In genomic region chr2:152175368-152176112, GRCh38 we compare ENCODE assay signal across 1 cellular context.
TF ChIP-seq lines count a peak whose summit lies in the region.

Gene STAM2, minus strand, starts transcription at chr2:152175763. Its CDS starts 121 bp downstream, at chr2:152175642.

TF ChIP-seq in HEK293, 187 proteins besides CTCF, POLR2A, EP300 and RAD21 (continued from another document and continues in another):
- TF ChIP-seq, protein P1, sequence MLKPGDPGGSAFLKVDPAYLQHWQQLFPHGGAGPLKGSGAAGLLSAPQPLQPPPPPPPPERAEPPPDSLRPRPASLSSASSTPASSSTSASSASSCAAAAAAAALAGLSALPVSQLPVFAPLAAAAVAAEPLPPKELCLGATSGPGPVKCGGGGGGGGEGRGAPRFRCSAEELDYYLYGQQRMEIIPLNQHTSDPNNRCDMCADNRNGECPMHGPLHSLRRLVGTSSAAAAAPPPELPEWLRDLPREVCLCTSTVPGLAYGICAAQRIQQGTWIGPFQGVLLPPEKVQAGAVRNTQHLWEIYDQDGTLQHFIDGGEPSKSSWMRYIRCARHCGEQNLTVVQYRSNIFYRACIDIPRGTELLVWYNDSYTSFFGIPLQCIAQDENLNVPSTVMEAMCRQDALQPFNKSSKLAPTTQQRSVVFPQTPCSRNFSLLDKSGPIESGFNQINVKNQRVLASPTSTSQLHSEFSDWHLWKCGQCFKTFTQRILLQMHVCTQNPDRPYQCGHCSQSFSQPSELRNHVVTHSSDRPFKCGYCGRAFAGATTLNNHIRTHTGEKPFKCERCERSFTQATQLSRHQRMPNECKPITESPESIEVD (tag by site-specific recombination; IDR thresholded peaks at IDR 0.05), result no peak
- TF ChIP-seq KLF7 (tag by site-specific recombination; IDR thresholded peaks at IDR 0.05; ENCODE audit: borderline replicate concordance), result 0 out of 2 replicates have a peak, but pooled peaks have one; percentile 58
- no peak for TF ChIP-seq ZNF626 (tag by site-specific recombination; IDR thresholded peaks at IDR 0.05)
- peak; percentile 83 for TF ChIP-seq ZFHX2 (tag by site-specific recombination; conservative IDR thresholded peaks at IDR 0.05)
- TF ChIP-seq SETDB1 (IDR thresholded peaks at IDR 0.05; ENCODE audit: insufficient read length, low read length), result no peak
- peak; percentile 91 for TF ChIP-seq ZBTB48 (tag by site-specific recombination; IDR thresholded peaks at IDR 0.05)
- no peak for TF ChIP-seq ZNF664 (tag by site-specific recombination; IDR thresholded peaks at IDR 0.05)
- TF ChIP-seq ZNF610 (tag by site-specific recombination; IDR thresholded peaks at IDR 0.05; ENCODE audit: borderline replicate concordance), result peak; percentile 95
- no peak for TF ChIP-seq ZNF558 (tag by site-specific recombination; IDR thresholded peaks at IDR 0.05)
- no peak for TF ChIP-seq ZNF398 (tag by site-specific recombination; IDR thresholded peaks at IDR 0.05)
- peak; percentile 93 for TF ChIP-seq ZNF518A (tag by site-specific recombination; conservative IDR thresholded peaks at IDR 0.05; ENCODE audit: low read depth)
- TF ChIP-seq ZBTB21 (tag by site-specific recombination; IDR thresholded peaks at IDR 0.05), result no peak
- TF ChIP-seq GLI2 (tag by site-specific recombination; IDR thresholded peaks at IDR 0.05; ENCODE audit: borderline replicate concordance, low read depth), result no peak
- peak; percentile 53 for TF ChIP-seq ZNF600 (tag by site-specific recombination; IDR thresholded peaks at IDR 0.05)
- TF ChIP-seq ZNF350 (tag by site-specific recombination; IDR thresholded peaks at IDR 0.05), result no peak
- no peak for TF ChIP-seq ZNF23 (tag by site-specific recombination; IDR thresholded peaks at IDR 0.05; ENCODE audit: borderline replicate concordance)
- TF ChIP-seq ZNF10 (tag by site-specific recombination; IDR thresholded peaks at IDR 0.05), result peak; percentile 77; the same call in 1 of the 2 replicates
- TF ChIP-seq, protein P2, sequence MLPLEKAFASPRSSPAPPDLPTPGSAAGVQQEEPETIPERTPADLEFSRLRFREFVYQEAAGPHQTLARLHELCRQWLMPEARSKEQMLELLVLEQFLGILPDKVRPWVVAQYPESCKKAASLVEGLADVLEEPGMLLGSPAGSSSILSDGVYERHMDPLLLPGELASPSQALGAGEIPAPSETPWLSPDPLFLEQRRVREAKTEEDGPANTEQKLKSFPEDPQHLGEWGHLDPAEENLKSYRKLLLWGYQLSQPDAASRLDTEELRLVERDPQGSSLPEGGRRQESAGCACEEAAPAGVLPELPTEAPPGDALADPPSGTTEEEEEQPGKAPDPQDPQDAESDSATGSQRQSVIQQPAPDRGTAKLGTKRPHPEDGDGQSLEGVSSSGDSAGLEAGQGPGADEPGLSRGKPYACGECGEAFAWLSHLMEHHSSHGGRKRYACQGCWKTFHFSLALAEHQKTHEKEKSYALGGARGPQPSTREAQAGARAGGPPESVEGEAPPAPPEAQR (tag by site-specific recombination; IDR thresholded peaks at IDR 0.05), result 0 out of 2 replicates have a peak, but pooled peaks have one; percentile 40
- peak; percentile 64 for TF ChIP-seq ZEB2 (tag by site-specific recombination; IDR thresholded peaks at IDR 0.05)
- TF ChIP-seq ZNF2 (tag by site-specific recombination; IDR thresholded peaks at IDR 0.05), result peak; percentile 74; the same call in 1 of the 2 replicates
- TF ChIP-seq ZBTB17 (tag by site-specific recombination; IDR thresholded peaks at IDR 0.05), result peak; percentile 39; the same call in 1 of the 2 replicates
- TF ChIP-seq ZNF585B (tag by site-specific recombination; IDR thresholded peaks at IDR 0.05), result no peak
- TF ChIP-seq, protein P3, sequence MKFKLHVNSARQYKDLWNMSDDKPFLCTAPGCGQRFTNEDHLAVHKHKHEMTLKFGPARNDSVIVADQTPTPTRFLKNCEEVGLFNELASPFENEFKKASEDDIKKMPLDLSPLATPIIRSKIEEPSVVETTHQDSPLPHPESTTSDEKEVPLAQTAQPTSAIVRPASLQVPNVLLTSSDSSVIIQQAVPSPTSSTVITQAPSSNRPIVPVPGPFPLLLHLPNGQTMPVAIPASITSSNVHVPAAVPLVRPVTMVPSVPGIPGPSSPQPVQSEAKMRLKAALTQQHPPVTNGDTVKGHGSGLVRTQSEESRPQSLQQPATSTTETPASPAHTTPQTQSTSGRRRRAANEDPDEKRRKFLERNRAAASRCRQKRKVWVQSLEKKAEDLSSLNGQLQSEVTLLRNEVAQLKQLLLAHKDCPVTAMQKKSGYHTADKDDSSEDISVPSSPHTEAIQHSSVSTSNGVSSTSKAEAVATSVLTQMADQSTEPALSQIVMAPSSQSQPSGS (tag by site-specific recombination; IDR thresholded peaks at IDR 0.05; ENCODE audit: low read depth), result no peak
- TF ChIP-seq ZNF24 (tag by site-specific recombination; IDR thresholded peaks at IDR 0.05), result peak; percentile 68; the same call in 1 of the 2 replicates
- TF ChIP-seq MEIS1 (CRISPR knock-in tag; IDR thresholded peaks at IDR 0.05; ENCODE audit: borderline replicate concordance), result no peak
- TF ChIP-seq ZNF501 (tag by site-specific recombination; IDR thresholded peaks at IDR 0.05), result peak; percentile 83; the same call in 1 of the 2 replicates
- TF ChIP-seq ZBTB11 (tag by site-specific recombination; conservative IDR thresholded peaks at IDR 0.05; ENCODE audit: low read depth), result peak; percentile 93
- TF ChIP-seq PRDM10 (tag by site-specific recombination; IDR thresholded peaks at IDR 0.05), result peak; percentile 55; the same call in 1 of the 2 replicates
- TF ChIP-seq ZSCAN23 (tag by site-specific recombination; IDR thresholded peaks at IDR 0.05), result no peak
- TF ChIP-seq ZNF394 (tag by site-specific recombination; IDR thresholded peaks at IDR 0.05; ENCODE audit: borderline replicate concordance), result peak; percentile 54; the same call in 1 of the 2 replicates
- no peak; the same call in 1 of the 2 replicates for TF ChIP-seq PRDM4 (tag by site-specific recombination; IDR thresholded peaks at IDR 0.05)
- no peak for TF ChIP-seq ZNF560 (tag by site-specific recombination; IDR thresholded peaks at IDR 0.05; ENCODE audit: borderline replicate concordance)
